18 cellular contexts compared by ENCODE assay signal in genomic region chr2:105840933-105841332, GRCh38.
A peak's percentile ranks its signal among the peaks of the same experiment; 100 is the strongest.
DNase-seq lines count a peak whose midpoint lies in the region; ATAC-seq and TF ChIP-seq lines count a peak whose summit lies in the region.
"Had no signal": no experiment of that assay in that cellular context is flagged by ENCODE, and none has a peak within 500 bp of the region (broad histone marks: within the 10 kb centered on the region; RNA-seq: fewer than 3 reads in every experiment).

No MANE protein-coding gene starts in this region.

- BruUV-seq in mammary epithelial cell (replicated peaks; lab: Mats Ljungman, UMichigan) = no TSS peak
- BruUV-seq in MCF 10A (replicated peaks; lab: Mats Ljungman, UMichigan) = no TSS peak

- dilution Hi-C loops in mammary epithelial cell (cut with HindIII; ENCODE audit: low sequenced_read_pairs) = no loop called here

- H3K4me3 Mint-ChIP-seq in MCF 10A (ENCODE audit: unreplicated experiment) = no peak overlapping the region
- no peak overlapping the region for H3K4me3 Mint-ChIP-seq in activated CD4-positive, alpha-beta memory T cell treated with anti-CD3 and anti-CD28 coated beads, Interleukin-2, amount 10 ng/mL, durations not matched to agents 7 days and 5 days

- H3K27ac Mint-ChIP-seq in MCF 10A (ENCODE audit: low read depth, unreplicated experiment) = no peak overlapping the region
- H3K27ac Mint-ChIP-seq in activated CD4-positive, alpha-beta memory T cell treated with anti-CD3 and anti-CD28 coated beads, Interleukin-2, amount 10 ng/mL, durations not matched to agents 7 days and 5 days = peak overlapping the region; percentile 4

- H3K79me2 ChIP-seq in mammary epithelial cell (ENCODE audit: insufficient read depth, low read length) = peaks cover 85% of the 10 kb centered on the region

- intact Hi-C loops in mammary epithelial cell (cut with micrococcal nuclease) = no loop called here
- intact Hi-C loops in MCF 10A (cut with micrococcal nuclease) = no loop called here
- intact Hi-C loops in upper lobe of right lung (cut with DNase I) = no loop called here
- intact Hi-C loops in head of caudate nucleus (cut with DNase I) = no loop called here

- H3K27me3 Mint-ChIP-seq in MCF 10A (ENCODE audit: insufficient read depth, unreplicated experiment) = no peaks in the 10 kb centered on the region
- H3K27me3 Mint-ChIP-seq in activated CD4-positive, alpha-beta memory T cell treated with anti-CD3 and anti-CD28 coated beads, Interleukin-2, amount 10 ng/mL, durations not matched to agents 7 days and 5 days = no peaks in the 10 kb centered on the region

- H3K36me3 ChIP-seq in mammary epithelial cell (ENCODE audit: insufficient read depth, low read length) (no peaks in the 10 kb centered on the region), suprapubic skin (no peaks in the 10 kb centered on the region), upper lobe of right lung (no peaks in the 10 kb centered on the region)
- H3K36me3 ChIP-seq: lower lobe of right lung had no signal

- in situ Hi-C loops in mammary epithelial cell (cut with MboI; ENCODE audit: low sequenced_read_pairs in 2 of 2) = no loop called here

- DNase-seq in mammary epithelial cell (peak; percentile 69), MCF 10A (ENCODE audit: unreplicated experiment) (no peak), epithelial cell of prostate (ENCODE audit: low read depth, low spot score) (no peak), suprapubic skin (ENCODE audit: low spot score in 2 of 2) (no peak), upper lobe of right lung (no peak), head of caudate nucleus (no peak), SW 1271 (lab: John Stamatoyannopoulos, UW) (no peak)
- DNase-seq in activated CD4-positive, alpha-beta memory T cell treated with anti-CD3 and anti-CD28 coated beads, Interleukin-2, amount 10 ng/mL, durations not matched to agents 7 days and 5 days = no peak
- DNase-seq: activated CD8-positive, alpha-beta memory T cell treated with anti-CD3 and anti-CD28 coated beads, Interleukin-2, amount 50 U/mL, for 48 hours; COR-L47; KBM-7; lower lobe of right lung; NCI-H2029; NCI-H510A; stimulated activated CD4-positive, alpha-beta T cell treated with anti-CD3 and anti-CD28 coated beads, Interleukin-2, amount 100 ng/mL, for 24 hours had no signal

- peak overlapping the region; percentile 76 for H3K4me2 ChIP-seq in mammary epithelial cell (ENCODE audit: insufficient read depth, low read depth, low read length)

- WGBS in mammary epithelial cell (ENCODE audit: low coverage, missing lambda C conversion rate) = 13% methylated on average over 4 of the region's 4 CpGs
- WGBS in suprapubic skin = 48% methylated on average over 4 of the region's 4 CpGs

- CTCF ChIA-PET in mammary epithelial cell (lab: Charles Lee; ENCODE audit: low non-redundant PET) = no interaction called here
- CTCF ChIA-PET in MCF 10A (lab: Yijun Ruan, JAX) = no interaction called here
- CTCF ChIA-PET in activated CD4-positive, alpha-beta memory T cell treated with anti-CD3 and anti-CD28 coated beads, Interleukin-2, amount 10 ng/mL, durations not matched to agents 7 days and 5 days (lab: Charles Lee) = no interaction called here

- H3K27me3 ChIP-seq in mammary epithelial cell (ENCODE audit: insufficient read depth, low read length) = no peaks in the 10 kb centered on the region
- no peaks in the 10 kb centered on the region for H3K27me3 ChIP-seq in suprapubic skin
- H3K27me3 ChIP-seq in upper lobe of right lung = no peaks in the 10 kb centered on the region

- H3K4me1 Mint-ChIP-seq in MCF 10A (ENCODE audit: insufficient read depth, unreplicated experiment) = peaks cover 5% of the 10 kb centered on the region
- H3K4me1 Mint-ChIP-seq in activated CD4-positive, alpha-beta memory T cell treated with anti-CD3 and anti-CD28 coated beads, Interleukin-2, amount 10 ng/mL, durations not matched to agents 7 days and 5 days = peaks cover 72% of the 10 kb centered on the region

- TF ChIP-seq CTCF in mammary epithelial cell (conservative IDR thresholded peaks at IDR 0.05 in 1 of 2, IDR thresholded peaks at IDR 0.05 in 1 of 2; ENCODE audit: extremely low read depth in 1 of 2, insufficient read depth in 1 of 2, low read depth in 1 of 2, low read length in 2 of 2) = no peak
- TF ChIP-seq CTCF in MCF 10A (IDR thresholded peaks at IDR 0.05; ENCODE audit: unreplicated experiment) = no peak
- no peak for TF ChIP-seq CTCF in suprapubic skin (IDR thresholded peaks at IDR 0.05)
- TF ChIP-seq CTCF in upper lobe of right lung (IDR thresholded peaks at IDR 0.05) = no peak

- peak overlapping the region; percentile 53 for H2AFZ ChIP-seq in mammary epithelial cell (ENCODE audit: low read depth, low read length)
- H2AFZ ChIP-seq: parathyroid adenoma had no signal

- no peak for TF ChIP-seq POLR2A in suprapubic skin (IDR thresholded peaks at IDR 0.05)

- H3K4me3 ChIP-seq in mammary epithelial cell (replicated peaks in 1 of 3; ENCODE audit: insufficient read depth in 1 of 3, low read depth in 2 of 3, low read length in 3 of 3) = peak overlapping the region in 1 of 3 experiments; percentile 6
- H3K4me3 ChIP-seq in suprapubic skin = no peak overlapping the region
- H3K4me3 ChIP-seq in upper lobe of right lung = no peak overlapping the region
- H3K4me3 ChIP-seq: lower lobe of right lung had no signal

- peaks cover 6% of the 10 kb centered on the region for H3K36me3 Mint-ChIP-seq in MCF 10A (ENCODE audit: insufficient read depth, unreplicated experiment)
- peaks cover 72% of the 10 kb centered on the region for H3K36me3 Mint-ChIP-seq in activated CD4-positive, alpha-beta memory T cell treated with anti-CD3 and anti-CD28 coated beads, Interleukin-2, amount 10 ng/mL, durations not matched to agents 7 days and 5 days (ENCODE audit: low read depth)

- H3K27ac ChIP-seq in mammary epithelial cell (ENCODE audit: insufficient read depth, low read depth, low read length) (peak overlapping the region; percentile 18), epithelial cell of prostate (peak overlapping the region; percentile 55), suprapubic skin (peak overlapping the region; percentile 35), upper lobe of right lung (no peak overlapping the region)
- H3K27ac ChIP-seq: lower lobe of right lung, parathyroid adenoma, RWPE1 had no signal

- H3K4me1 ChIP-seq in mammary epithelial cell (ENCODE audit: insufficient read depth, low read length) (peaks cover 31% of the 10 kb centered on the region), suprapubic skin (peaks cover 33% of the 10 kb centered on the region), upper lobe of right lung (peaks cover 3% of the 10 kb centered on the region)
- H3K4me1 ChIP-seq: lower lobe of right lung, parathyroid adenoma had no signal

- H4K20me1 ChIP-seq in mammary epithelial cell (ENCODE audit: insufficient read depth, low read length) = no peaks in the 10 kb centered on the region

- no peak for TF ChIP-seq EP300 in suprapubic skin (IDR thresholded peaks at IDR 0.05)

- H3K9me3 ChIP-seq in mammary epithelial cell (replicated peaks; ENCODE audit: insufficient read depth, low read length) (no peaks in the 10 kb centered on the region), suprapubic skin (no peaks in the 10 kb centered on the region), upper lobe of right lung (no peaks in the 10 kb centered on the region)

- no peak overlapping the region for H3K9ac ChIP-seq in mammary epithelial cell (ENCODE audit: insufficient read depth, low read length)
- H3K9ac ChIP-seq: parathyroid adenoma had no signal

- POLR2A ChIA-PET in MCF 10A (lab: Yijun Ruan, JAX) = no interaction called here
- POLR2A ChIA-PET in activated CD4-positive, alpha-beta memory T cell treated with anti-CD3 and anti-CD28 coated beads, Interleukin-2, amount 10 ng/mL, durations not matched to agents 7 days and 5 days (lab: Charles Lee) = interaction anchor here (1.8 kb wide), 1 partner anchor 41 kb away, joined by 4 read pairs; no protein-coding TSS in a partner anchor

- no peaks in the 10 kb centered on the region for H3K9me3 Mint-ChIP-seq in MCF 10A (ENCODE audit: unreplicated experiment)
- peaks cover 12% of the 10 kb centered on the region for H3K9me3 Mint-ChIP-seq in activated CD4-positive, alpha-beta memory T cell treated with anti-CD3 and anti-CD28 coated beads, Interleukin-2, amount 10 ng/mL, durations not matched to agents 7 days and 5 days

- ATAC-seq in upper lobe of right lung = no peak
- ATAC-seq: HCT116, lower lobe of right lung had no signal
